ENCODE assay signal across 22 cellular contexts in genomic region chr20:34886122-34886521, GRCh38.
"Had no signal": no experiment of that assay in that cellular context is flagged by ENCODE, and none has a peak within 500 bp of the region (broad histone marks: within the 10 kb centered on the region; RNA-seq: fewer than 3 reads in every experiment).

No MANE protein-coding gene starts in this region.

- H3K9me3 ChIP-seq: Peyer's patch, SJCRH30, SK-N-SH had no signal

- ATAC-seq: activated T-cell treated with anti-CD3 and anti-CD28 coated beads, Interleukin-2, amount 50 U/mL, for 4 hours had no signal

- H3K4me3 ChIP-seq: cardiac muscle cell, Peyer's patch, SJCRH30 had no signal

- H3K27ac ChIP-seq: brain microvascular endothelial cell, Peyer's patch, RWPE1, SJCRH30 had no signal

- H3K36me3 ChIP-seq: SJCRH30 had no signal

- DNase-seq: activated CD4-positive, alpha-beta T cell treated with anti-CD3 and anti-CD28 coated beads for 48 hours; activated CD4-positive, alpha-beta T cell treated with anti-CD3 and anti-CD28 coated beads, Interleukin-2, amount 50 U/mL, for 4 hours; activated CD4-positive, CD25-positive, alpha-beta regulatory T cell treated with anti-CD3 and anti-CD28 coated beads, Interleukin-2, amount 50 U/mL, for 72 hours; activated gamma-delta T cell; activated naive CD4-positive, alpha-beta T cell treated with anti-CD3 and anti-CD28 coated beads for 36 hours; activated T-cell treated with anti-CD3 and anti-CD28 coated beads, Interleukin-2, amount 50 U/mL, for 4 hours; amygdala; brain microvascular endothelial cell; Kasumi-1; NCI-H1048; NCI-H146; NCI-H187 treated with DMSO at 0.1 percent for 48 hours; NCI-H2081 treated with DMSO at 0.1 percent for 48 hours; NCI-H446; NCI-H524; Peyer's patch; Right ventricle myocardium superior; SJCRH30; SK-N-SH; T-helper 1 cell had no signal

- H3K4me1 ChIP-seq: SJCRH30 had no signal
